In the genomic region with DNA sequence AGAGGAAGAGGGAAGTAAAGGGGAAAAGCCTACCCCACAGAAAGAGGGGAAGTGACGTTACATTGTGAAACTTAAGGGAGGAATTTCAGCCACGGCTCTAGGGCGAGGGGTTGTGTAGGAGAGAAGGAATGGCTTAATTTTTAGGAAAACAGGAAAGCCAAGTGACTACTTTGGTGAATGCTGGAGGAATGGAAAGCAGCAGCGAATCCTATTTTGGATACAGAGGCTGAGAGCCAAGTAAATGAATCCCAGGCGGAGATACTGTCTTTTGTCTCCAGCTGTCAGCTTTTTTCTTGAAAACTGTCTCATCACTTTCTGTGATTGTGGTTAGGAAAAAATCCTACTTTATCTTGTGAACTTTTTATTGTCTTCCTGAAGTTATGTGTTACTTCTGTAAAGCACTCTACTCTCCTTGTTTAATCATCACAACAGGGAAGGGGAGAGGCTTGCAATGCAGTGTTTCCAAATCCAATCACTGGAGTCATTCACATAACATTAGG, we compare ENCODE assay signal across 9 cellular contexts.
DNase-seq lines count a peak whose midpoint lies in the region; ATAC-seq and TF ChIP-seq lines count a peak whose summit lies in the region.
"Had no signal": no experiment of that assay in that cellular context is flagged by ENCODE, and none has a peak within 500 bp of the region (broad histone marks: within the 10 kb centered on the region; RNA-seq: fewer than 3 reads in every experiment).

No MANE protein-coding gene starts in this region.

- H3K27ac Mint-ChIP-seq in activated CD4-positive, alpha-beta T cell treated with anti-CD3 and anti-CD28 coated beads, Interleukin-2, amount 10 ng/mL, durations not matched to agents 7 days and 5 days: no peak overlapping the region
- H3K27ac Mint-ChIP-seq: activated CD4-positive, alpha-beta T cell treated with anti-CD3 and anti-CD28 coated beads, Interleukin-2, amount 10 ng/mL, durations not matched to agents 24 days and 14 days had no signal

- H3K9me3 ChIP-seq in esophagus squamous epithelium (no peaks in the 10 kb centered on the region), muscle layer of colon (ENCODE audit: low read length) (no peaks in the 10 kb centered on the region)

- DNase-seq in NCI-H226 (peak; percentile 35), esophagus squamous epithelium (lab: John Stamatoyannopoulos, UW) (no peak), NCI-H2081 (lab: John Stamatoyannopoulos, UW) (no peak), GM19238 (ENCODE audit: insufficient read length, low spot score) (no peak)
- no peak for DNase-seq in activated CD4-positive, alpha-beta T cell treated with anti-CD3 and anti-CD28 coated beads, Interleukin-2, amount 10 ng/mL, durations not matched to agents 7 days and 5 days
- DNase-seq: activated CD4-positive, alpha-beta T cell treated with anti-CD3 and anti-CD28 coated beads, Interleukin-2, amount 10 ng/mL, durations not matched to agents 24 days and 14 days had no signal

- peak overlapping the region; percentile 14 for H3K9ac ChIP-seq in muscle layer of colon (ENCODE audit: low read length)

- H3K36me3 Mint-ChIP-seq in activated CD4-positive, alpha-beta T cell treated with anti-CD3 and anti-CD28 coated beads, Interleukin-2, amount 10 ng/mL, durations not matched to agents 7 days and 5 days (ENCODE audit: low read depth): no peaks in the 10 kb centered on the region

- no peak for ATAC-seq in GM19023 (IDR thresholded peaks at IDR 0.05; ENCODE audit: unreplicated experiment)

- H3K27ac ChIP-seq in ACC112 (ENCODE audit: low read depth, low read length) (no peak overlapping the region), esophagus squamous epithelium (peak overlapping the region in 3 of 4 donors; percentile 48 to 66 (median 63)), muscle layer of colon (ENCODE audit: low read depth, low read length) (peak overlapping the region; percentile 31)

- intact Hi-C loops in esophagus squamous epithelium (cut with DNase I): no loop called here

- peaks cover 4% of the 10 kb centered on the region for H3K4me1 Mint-ChIP-seq in activated CD4-positive, alpha-beta T cell treated with anti-CD3 and anti-CD28 coated beads, Interleukin-2, amount 10 ng/mL, durations not matched to agents 7 days and 5 days
- H3K4me1 Mint-ChIP-seq: activated CD4-positive, alpha-beta T cell treated with anti-CD3 and anti-CD28 coated beads, Interleukin-2, amount 10 ng/mL, durations not matched to agents 24 days and 14 days had no signal

- no peak overlapping the region for H3K4me3 Mint-ChIP-seq in activated CD4-positive, alpha-beta T cell treated with anti-CD3 and anti-CD28 coated beads, Interleukin-2, amount 10 ng/mL, durations not matched to agents 7 days and 5 days
- H3K4me3 Mint-ChIP-seq: activated CD4-positive, alpha-beta T cell treated with anti-CD3 and anti-CD28 coated beads, Interleukin-2, amount 10 ng/mL, durations not matched to agents 24 days and 14 days had no signal

- peaks cover 25% of the 10 kb centered on the region for H3K27me3 Mint-ChIP-seq in activated CD4-positive, alpha-beta T cell treated with anti-CD3 and anti-CD28 coated beads, Interleukin-2, amount 10 ng/mL, durations not matched to agents 7 days and 5 days

- no peaks in the 10 kb centered on the region for H3K36me3 ChIP-seq in ACC112 (ENCODE audit: insufficient read depth, low read length)
- no peaks in the 10 kb centered on the region for H3K36me3 ChIP-seq in esophagus squamous epithelium
- no peaks in the 10 kb centered on the region for H3K36me3 ChIP-seq in muscle layer of colon (ENCODE audit: insufficient read depth, low read length)

- CTCF ChIA-PET in activated CD4-positive, alpha-beta T cell treated with anti-CD3 and anti-CD28 coated beads, Interleukin-2, amount 10 ng/mL, durations not matched to agents 7 days and 5 days (lab: Charles Lee): interaction anchor here (0.9 kb wide), 1 partner anchor 8 kb away, joined by 5 read pairs; no protein-coding TSS in a partner anchor

- peaks cover 24% of the 10 kb centered on the region for H3K4me1 ChIP-seq in ACC112 (ENCODE audit: control insufficient read depth, insufficient read depth, low read length, unreplicated experiment)
- H3K4me1 ChIP-seq in esophagus squamous epithelium: peaks cover 0 to 65% (median 29%) of the 10 kb centered on the region in 3 donors
- H3K4me1 ChIP-seq in muscle layer of colon (ENCODE audit: insufficient read depth, low read length): peaks cover 29% of the 10 kb centered on the region

- no peaks in the 10 kb centered on the region for H3K9me3 Mint-ChIP-seq in activated CD4-positive, alpha-beta T cell treated with anti-CD3 and anti-CD28 coated beads, Interleukin-2, amount 10 ng/mL, durations not matched to agents 7 days and 5 days
- H3K9me3 Mint-ChIP-seq: activated CD4-positive, alpha-beta T cell treated with anti-CD3 and anti-CD28 coated beads, Interleukin-2, amount 10 ng/mL, durations not matched to agents 24 days and 14 days had no signal

- no peak for TF ChIP-seq CTCF in esophagus squamous epithelium (IDR thresholded peaks at IDR 0.05)

- H3K27me3 ChIP-seq in ACC112 (ENCODE audit: insufficient read depth, low read length) (no peaks in the 10 kb centered on the region), esophagus squamous epithelium (no peaks in the 10 kb centered on the region), muscle layer of colon (ENCODE audit: control insufficient read depth in 1 of 2, insufficient read depth in 2 of 2, low read length in 2 of 2) (no peaks in the 10 kb centered on the region)

- TF ChIP-seq POLR2A in esophagus squamous epithelium (IDR thresholded peaks at IDR 0.05): no peak

- no peak overlapping the region for H3K4me3 ChIP-seq in ACC112 (ENCODE audit: low read depth, low read length)
- peak overlapping the region in 1 of 4 donors; percentile 39 for H3K4me3 ChIP-seq in esophagus squamous epithelium
- H3K4me3 ChIP-seq in muscle layer of colon (ENCODE audit: low read depth in 1 of 2, low read length in 2 of 2): peak overlapping the region in 1 of 2 donors; percentile 21

- no peaks in the 10 kb centered on the region for H3K79me2 ChIP-seq in ACC112 (ENCODE audit: control insufficient read depth, insufficient read depth, low read length, unreplicated experiment)

- WGBS in esophagus squamous epithelium, 2 donors: 51 to 52% methylated on average over 5 of the region's 5 CpGs

- peak overlapping the region; percentile 13 for H2AFZ ChIP-seq in ACC112 (ENCODE audit: low read length, unreplicated experiment)

- POLR2A ChIA-PET in activated CD4-positive, alpha-beta T cell treated with anti-CD3 and anti-CD28 coated beads, Interleukin-2, amount 10 ng/mL, durations not matched to agents 7 days and 5 days (lab: Charles Lee): no interaction called here
